Comparison of ENCODE assay signal across 8 cellular contexts in the genomic region with DNA sequence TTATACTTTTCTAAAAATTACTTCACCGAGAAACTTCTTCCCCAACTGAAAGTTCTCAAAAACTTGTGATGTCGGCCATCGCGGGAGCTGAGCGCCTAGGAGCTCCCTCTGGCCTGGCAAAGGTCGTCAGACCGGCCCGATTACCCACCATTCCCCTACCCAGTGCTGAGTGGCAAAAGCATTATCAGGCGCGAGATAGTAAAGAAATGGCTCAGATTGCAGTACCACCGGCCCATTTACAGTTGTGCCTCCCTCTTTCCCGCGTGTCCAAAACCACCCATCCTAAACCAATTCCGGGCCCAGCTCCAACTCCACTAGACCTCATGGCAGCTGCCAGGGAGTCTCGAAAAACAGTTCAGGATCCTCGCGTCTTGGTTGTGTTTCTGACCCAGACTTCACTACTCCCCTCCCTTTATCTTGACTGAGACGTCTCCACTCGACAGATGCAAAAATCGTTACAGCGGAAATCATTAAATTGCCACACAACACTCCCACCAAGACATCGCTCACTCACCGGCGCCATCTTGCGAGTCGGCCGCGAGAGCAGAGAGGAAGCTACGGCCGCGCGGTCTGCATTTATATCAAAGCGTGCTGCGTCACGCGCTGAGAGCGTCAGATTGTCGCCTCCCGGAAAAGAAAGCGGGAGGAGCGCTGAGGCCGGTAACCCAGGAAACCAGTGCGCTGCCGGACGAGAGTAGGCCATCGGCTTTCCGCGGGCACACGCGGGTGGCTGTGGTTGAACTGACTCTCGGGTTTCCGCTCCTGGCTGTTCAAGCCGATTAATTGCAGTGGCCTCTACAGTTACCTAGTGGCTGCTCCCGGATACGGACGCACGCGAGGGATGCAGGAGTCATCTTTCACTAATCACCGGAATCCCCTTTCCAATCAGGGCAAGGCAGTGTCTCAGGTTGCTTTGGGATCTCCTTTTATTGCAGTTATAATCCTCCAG. TPM values are rescaled to one million over a fixed set of nuclear protein-coding genes. Genes with fewer than 3 reads are reported as not detected.
A peak's percentile ranks its signal among the peaks of the same experiment; 100 is the strongest.
DNase-seq lines count a peak whose midpoint lies in the region; ATAC-seq, FAIRE-seq and TF ChIP-seq lines count a peak whose summit lies in the region.

TSS of gene RPL22L1 (minus strand) at position 551 of the 949 bp plus-strand sequence. CDS start at position 523, 28 bp downstream.

- no peaks in the 10 kb centered on the region for H3K9me3 Mint-ChIP-seq in WTC11

- peak; percentile 41 for FAIRE-seq in colon (lab: Jason Lieb, UNC)

- H3K4me3 Mint-ChIP-seq in WTC11, result peak within 1 kb of the TSS; percentile 92

- H3K36me3 Mint-ChIP-seq in WTC11, result peaks cover 39% of the 10 kb centered on the region

- no peaks in the 10 kb centered on the region; the same call in 1 of the 2 replicates for H3K27me3 Mint-ChIP-seq in WTC11 (ENCODE audit: low read depth)

- TF ChIP-seq CTCF in WTC11 (IDR thresholded peaks at IDR 0.05), result no peak

- peak; percentile 97 for ATAC-seq in GM19025 (IDR thresholded peaks at IDR 0.05; ENCODE audit: low read depth, unreplicated experiment)
- ATAC-seq in HG03354 (IDR thresholded peaks at IDR 0.05; ENCODE audit: poor library complexity, severe bottlenecking, unreplicated experiment), result peak; percentile 98
- peak; percentile 82 for ATAC-seq in WTC11
- peak; percentile 98 for ATAC-seq in left lobe of liver

- H3K4me1 Mint-ChIP-seq in WTC11, result peaks cover 28% of the 10 kb centered on the region

- DNase-seq in 8988T (peak; percentile 64), WTC11 (ENCODE audit: low spot score) (peak; percentile 91), left lobe of liver (ENCODE audit: low spot score) (peak; percentile 95)
- peak; percentile 92 for DNase-seq in stimulated activated CD4-positive, alpha-beta T cell treated with anti-CD3 and anti-CD28 coated beads, Interleukin-4, amount 100 ng/mL, for 1 hour
- DNase-seq in stimulated activated naive CD4-positive, alpha-beta T cell treated with Interleukin-2 at 50 U/mL for 16 hours (lab: John Stamatoyannopoulos, UW), result no peak

- CTCF ChIA-PET in WTC11 (lab: Charles Lee), result interaction anchor here (0.9 to 1.1 kb wide), 2 partner anchors 58 to 456 kb away, joined by 3 to 6 read pairs; no protein-coding TSS in a partner anchor

- POLR2A ChIA-PET in WTC11 (lab: Charles Lee), result interaction anchor here (0.8 to 1.5 kb wide), 6 partner anchors 16 to 179 kb away, joined by 3 to 8 read pairs (median 4); no protein-coding TSS in a partner anchor

- H3K27ac Mint-ChIP-seq in WTC11, result peak within 1 kb of the TSS; percentile 100

TF ChIP-seq in WTC11, 78 proteins besides CTCF, POLR2A, EP300 and RAD21 (continues in another document):
- TF ChIP-seq, protein P1, sequence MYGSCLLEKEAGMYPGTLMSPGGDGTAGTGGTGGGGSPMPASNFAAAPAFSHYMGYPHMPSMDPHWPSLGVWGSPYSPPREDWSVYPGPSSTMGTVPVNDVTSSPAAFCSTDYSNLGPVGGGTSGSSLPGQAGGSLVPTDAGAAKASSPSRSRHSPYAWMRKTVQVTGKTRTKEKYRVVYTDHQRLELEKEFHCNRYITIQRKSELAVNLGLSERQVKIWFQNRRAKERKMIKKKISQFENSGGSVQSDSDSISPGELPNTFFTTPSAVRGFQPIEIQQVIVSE (CRISPR knock-in tag; IDR thresholded peaks at IDR 0.05; ENCODE audit: borderline replicate concordance), result no peak
- TF ChIP-seq NFATC4 (CRISPR knock-in tag; IDR thresholded peaks at IDR 0.05) (0 out of 2 replicates have a peak, but pooled peaks have one; percentile 7), ESRRA (CRISPR knock-in tag; IDR thresholded peaks at IDR 0.05; ENCODE audit: borderline replicate concordance) (no peak; the same call in 1 of the 2 replicates), STAT6 (CRISPR knock-in tag; conservative IDR thresholded peaks at IDR 0.05; ENCODE audit: low read depth) (no peak), RELA (CRISPR knock-in tag; IDR thresholded peaks at IDR 0.05; ENCODE audit: borderline replicate concordance) (no peak), ATF1 (CRISPR knock-in tag; IDR thresholded peaks at IDR 0.05) (no peak), ZNF138 (CRISPR knock-in tag; conservative IDR thresholded peaks at IDR 0.05) (no peak), FOXK1 (CRISPR knock-in tag; IDR thresholded peaks at IDR 0.05) (peak; percentile 86), OVOL2 (CRISPR knock-in tag; IDR thresholded peaks at IDR 0.05; ENCODE audit: borderline replicate concordance) (no peak), ZNF532 (CRISPR knock-in tag; IDR thresholded peaks at IDR 0.05; ENCODE audit: borderline replicate concordance) (no peak; the same call in 1 of the 2 replicates), MAX (CRISPR knock-in tag; IDR thresholded peaks at IDR 0.05) (peak; percentile 95), NR3C1 (CRISPR knock-in tag; conservative IDR thresholded peaks at IDR 0.05; ENCODE audit: low read depth) (no peak), FOXJ3 (CRISPR knock-in tag; IDR thresholded peaks at IDR 0.05; ENCODE audit: borderline replicate concordance) (no peak), TP53 (CRISPR knock-in tag; IDR thresholded peaks at IDR 0.05) (no peak)
- TF ChIP-seq, protein P2, sequence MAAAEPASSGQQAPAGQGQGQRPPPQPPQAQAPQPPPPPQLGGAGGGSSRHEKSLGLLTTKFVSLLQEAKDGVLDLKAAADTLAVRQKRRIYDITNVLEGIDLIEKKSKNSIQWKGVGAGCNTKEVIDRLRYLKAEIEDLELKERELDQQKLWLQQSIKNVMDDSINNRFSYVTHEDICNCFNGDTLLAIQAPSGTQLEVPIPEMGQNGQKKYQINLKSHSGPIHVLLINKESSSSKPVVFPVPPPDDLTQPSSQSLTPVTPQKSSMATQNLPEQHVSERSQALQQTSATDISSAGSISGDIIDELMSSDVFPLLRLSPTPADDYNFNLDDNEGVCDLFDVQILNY (CRISPR knock-in tag; IDR thresholded peaks at IDR 0.05), result 0 out of 2 replicates have a peak, but pooled peaks have one; percentile 63

RNA-seq across cellular contexts. Expression of gene RPL22L1, which starts in this region (rescaled TPM):
- total RNA-seq in WTC11 (2021) (120 to 169 TPM (median 125 TPM) in 3 replicates), left lobe of liver (12.9 TPM)
